Comparison of ENCODE assay signal across 27 cellular contexts in genomic region chr5:67576112-67576511, GRCh38.
"Had no signal": no experiment of that assay in that cellular context is flagged by ENCODE, and none has a peak within 500 bp of the region (broad histone marks: within the 10 kb centered on the region; RNA-seq: fewer than 3 reads in every experiment).

No MANE protein-coding gene starts in this region.

- ATAC-seq: activated CD4-positive, CD25-positive, alpha-beta regulatory T cell treated with anti-CD3 and anti-CD28 coated beads, Interleukin-2, amount 50 U/mL, for 24 hours; activated CD8-positive, alpha-beta T cell treated with anti-CD3 and anti-CD28 coated beads for 36 hours; activated naive CD8-positive, alpha-beta T cell treated with anti-CD3 and anti-CD28 coated beads, Interleukin-2, amount 50 U/mL, for 24 hours; activated T-cell treated with anti-CD3 and anti-CD28 coated beads, Interleukin-2, amount 50 U/mL, for 4 hours; body of pancreas; T-helper 17 cell had no signal

- H3K27ac ChIP-seq: adrenal gland, body of pancreas, coronary artery, dorsolateral prefrontal cortex, WERI-Rb-1 had no signal

- H3K36me3 ChIP-seq: adrenal gland, WERI-Rb-1 had no signal

- H3K27me3 ChIP-seq: adrenal gland, body of pancreas, dorsolateral prefrontal cortex had no signal

- H3K9me3 ChIP-seq: body of pancreas had no signal

- DNase-seq: activated B cell treated with CpG ODN at 0.5 μM for 24 hours; activated CD4-positive, alpha-beta T cell treated with anti-CD3 and anti-CD28 coated beads for 48 hours; activated CD4-positive, alpha-beta T cell treated with anti-CD3 and anti-CD28 coated beads, Interleukin-2, amount 50 U/mL, for 1 hour; activated CD4-positive, alpha-beta T cell treated with anti-CD3 and anti-CD28 coated beads, Interleukin-2, amount 50 U/mL, for 48 hours; activated CD8-positive, alpha-beta memory T cell treated with anti-CD3 and anti-CD28 coated beads for 24 hours; activated CD8-positive, alpha-beta T cell treated with anti-CD3 and anti-CD28 coated beads for 36 hours; activated effector memory CD4-positive, alpha-beta T cell treated with anti-CD3 and anti-CD28 coated beads, Interleukin-2, amount 50 U/mL, for 16 hours; activated naive CD4-positive, alpha-beta T cell treated with anti-CD3 and anti-CD28 coated beads for 36 hours; activated naive CD8-positive, alpha-beta T cell treated with anti-CD3 and anti-CD28 coated beads for 36 hours; activated naive CD8-positive, alpha-beta T cell treated with anti-CD3 and anti-CD28 coated beads, Interleukin-2, amount 50 U/mL, for 24 hours; activated T-cell treated with anti-CD3 and anti-CD28 coated beads, Interleukin-2, amount 50 U/mL, for 4 hours; adrenal gland; amygdala; aorta; body of pancreas; dorsolateral prefrontal cortex; effector memory CD4-positive, alpha-beta T cell; endodermal cell; foreskin fibroblast; head of caudate nucleus; T-helper 1 cell; T-helper 17 cell; T1000; WERI-Rb-1 had no signal

- H3K4me3 ChIP-seq: adrenal gland, body of pancreas, coronary artery, dorsolateral prefrontal cortex had no signal

- H3K4me1 ChIP-seq: adrenal gland had no signal

- FAIRE-seq: frontal cortex had no signal
